ENCODE assay signal across 29 cellular contexts in the genomic region with DNA sequence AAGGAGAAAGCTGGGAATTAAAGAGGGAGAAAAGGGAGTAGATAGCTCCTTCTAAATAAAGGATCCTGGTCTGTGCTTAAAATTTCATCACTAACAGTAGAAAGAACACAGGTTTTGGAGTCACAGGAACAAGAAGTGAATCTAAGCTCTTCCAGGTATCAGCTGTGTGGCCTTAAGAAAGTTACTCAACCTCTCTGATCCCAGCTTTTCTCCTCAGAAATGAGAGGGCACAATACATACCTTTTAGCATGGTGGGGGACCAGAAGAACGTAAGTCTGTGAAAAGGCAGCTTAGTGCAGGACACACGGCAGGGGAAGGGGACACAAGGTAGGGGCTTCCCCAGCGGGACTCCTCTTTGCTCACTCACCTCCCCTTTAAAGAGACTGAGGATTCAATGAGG. TPM values are rescaled to one million over a fixed set of nuclear protein-coding genes. Genes with fewer than 3 reads are reported as not detected.
DNase-seq lines count a peak whose midpoint lies in the region; ATAC-seq, FAIRE-seq and TF ChIP-seq lines count a peak whose summit lies in the region.
"Had no signal": no experiment of that assay in that cellular context is flagged by ENCODE, and none has a peak within 500 bp of the region (broad histone marks: within the 10 kb centered on the region; RNA-seq: fewer than 3 reads in every experiment).

No MANE protein-coding gene starts in this region.

- H2BK15ac ChIP-seq in H1 (ENCODE audit: low read length), result no peak overlapping the region

- no peak overlapping the region for H2AK5ac ChIP-seq in H1 (ENCODE audit: low read depth, low read length)

- peak overlapping the region; percentile 57 for H3K27ac Mint-ChIP-seq in neural crest cell (ENCODE audit: unreplicated experiment)
- H3K27ac Mint-ChIP-seq: CD14-positive monocyte; CD4-positive, alpha-beta memory T cell; CD4-positive, CD25-positive, alpha-beta regulatory T cell; CD8-positive, alpha-beta memory T cell had no signal

- H3K23ac ChIP-seq in H1 (ENCODE audit: insufficient read length), result no peak overlapping the region

- no peak overlapping the region for H2BK5ac ChIP-seq in H1 (ENCODE audit: low read depth, low read length)

- no peak overlapping the region for H3K27ac ChIP-seq in H1 (ENCODE audit: low read depth, low read length)
- no peak overlapping the region for H3K27ac ChIP-seq in MM.1S (ENCODE audit: low read length)
- H3K27ac ChIP-seq in aorta (ENCODE audit: low read depth in 1 of 2, low read length in 2 of 2), result no peak overlapping the region
- H3K27ac ChIP-seq: BLaER1 had no signal

- peaks cover 3% of the 10 kb centered on the region for H3K36me3 Mint-ChIP-seq in neural crest cell (ENCODE audit: low read depth)
- H3K36me3 Mint-ChIP-seq: CD14-positive monocyte; CD4-positive, alpha-beta memory T cell; CD4-positive, CD25-positive, alpha-beta regulatory T cell; CD8-positive, alpha-beta memory T cell had no signal

- H3K9me3 Mint-ChIP-seq in neural crest cell, result no peaks in the 10 kb centered on the region

- H3K18ac ChIP-seq in H1 (ENCODE audit: extremely low read depth, low read length), result no peak overlapping the region

- no peak overlapping the region for H3K56ac ChIP-seq in H1 (replicated peaks; ENCODE audit: insufficient read length, low read depth, low read length)

- no peak overlapping the region for H3K4me3 ChIP-seq in Loucy (ENCODE audit: low read length, poor library complexity, severe bottlenecking)
- H3K4me3 ChIP-seq in H1 (ENCODE audit: extremely low read depth in 1 of 4, insufficient read depth in 2 of 4, low read depth in 3 of 4, low read length in 4 of 4), result no peak overlapping the region
- no peak overlapping the region for H3K4me3 ChIP-seq in MM.1S (ENCODE audit: low read length)
- no peak overlapping the region for H3K4me3 ChIP-seq in aorta (ENCODE audit: low read length in 2 of 2)
- H3K4me3 ChIP-seq: BLaER1, GM12878 had no signal

- POLR2A ChIA-PET in H1 (lab: Charles Lee; ENCODE audit: partially characterized antibody), result no interaction called here

- CTCF ChIA-PET in H1 (lab: Charles Lee; ENCODE audit: partially characterized antibody), result interaction anchor here (0.6 to 1.6 kb wide), 3 partner anchors 10 to 14 kb away, joined by 3 to 4 read pairs (median 4); a partner anchor contains a TSS

- H4K5ac ChIP-seq in H1 (ENCODE audit: insufficient read length, low read depth, low read length), result no peak overlapping the region

- no peak for TF ChIP-seq RAD21 in H1 (IDR thresholded peaks at IDR 0.05 in 1 of 2, conservative IDR thresholded peaks at IDR 0.05 in 1 of 2; ENCODE audit: low read depth in 2 of 2, low read length in 2 of 2)

- no peak overlapping the region for H3K14ac ChIP-seq in H1 (ENCODE audit: insufficient read length)

- no peaks in the 10 kb centered on the region for H3K23me2 ChIP-seq in H1 (ENCODE audit: low read depth, low read length)

- intact Hi-C loops in aorta (cut with DNase I), result no loop called here

- TF ChIP-seq CTCF in Loucy (conservative IDR thresholded peaks at IDR 0.05; ENCODE audit: low read length), result no peak
- no peak for TF ChIP-seq CTCF in H1 (IDR thresholded peaks at IDR 0.05; ENCODE audit: control extremely low read depth in 1 of 3, insufficient read depth in 1 of 3, low read depth in 1 of 3, low read length in 3 of 3)
- no peak for TF ChIP-seq CTCF in neural crest cell (conservative IDR thresholded peaks at IDR 0.05)
- TF ChIP-seq CTCF in MM.1S (IDR thresholded peaks at IDR 0.05; ENCODE audit: low read length), result no peak

- H3K9me3 ChIP-seq in Loucy (ENCODE audit: insufficient read depth, low read depth, low read length) (no peaks in the 10 kb centered on the region), H1 (ENCODE audit: insufficient read depth in 2 of 2, low read depth in 1 of 2, low read length in 1 of 2) (no peaks in the 10 kb centered on the region), MM.1S (replicated peaks; ENCODE audit: insufficient read depth, low read length) (no peaks in the 10 kb centered on the region), aorta (ENCODE audit: control insufficient read depth, low read length) (peaks cover 2% of the 10 kb centered on the region)
- H3K9me3 ChIP-seq: BE2C, BLaER1 had no signal

- peak overlapping the region; percentile 65 for H3K4me2 ChIP-seq in Loucy (ENCODE audit: low read depth, low read length, poor library complexity, severe bottlenecking)
- no peak overlapping the region for H3K4me2 ChIP-seq in H1 (ENCODE audit: insufficient read depth in 1 of 2, low read depth in 2 of 2, low read length in 2 of 2)
- H3K4me2 ChIP-seq in MM.1S (ENCODE audit: low read depth, low read length), result no peak overlapping the region
- H3K4me2 ChIP-seq: BLaER1 had no signal

- H2BK20ac ChIP-seq in H1 (ENCODE audit: low read length), result no peak overlapping the region

- no peaks in the 10 kb centered on the region for H3K9me2 ChIP-seq in Loucy (replicated peaks; ENCODE audit: low read depth, low read length)
- H3K9me2 ChIP-seq in MM.1S (replicated peaks; ENCODE audit: insufficient read depth, low read length), result no peaks in the 10 kb centered on the region

- H3F3A ChIP-seq in Loucy (ENCODE audit: low read depth) (no peaks in the 10 kb centered on the region), MM.1S (ENCODE audit: insufficient read depth, low read length) (no peaks in the 10 kb centered on the region)

- no peak overlapping the region for H4K91ac ChIP-seq in H1 (replicated peaks; ENCODE audit: insufficient read length, low read length)

- WGBS in H1 (ENCODE audit: extremely low coverage in 1 of 2, insufficient coverage in 1 of 2, insufficient read length in 1 of 2, insufficient replicate concordance in 2 of 2, low coverage in 1 of 2, low lambda C conversion rate in 2 of 2, missing lambda C conversion rate in 1 of 2), 2 experiments, result 81% methylated on average over 2 of the region's 3 CpGs; no CpG with 5 or more reads in 1 of the 2 experiments
- 92 to 94% methylated on average over 3 of the region's 3 CpGs for WGBS in aorta, 2 donors

- peaks cover 89% of the 10 kb centered on the region for H3K79me2 ChIP-seq in Loucy (ENCODE audit: insufficient read depth, low read length)
- no peaks in the 10 kb centered on the region for H3K79me2 ChIP-seq in H1 (ENCODE audit: control insufficient read depth in 1 of 2, insufficient read depth in 2 of 2, low read length in 2 of 2)
- no peaks in the 10 kb centered on the region for H3K79me2 ChIP-seq in MM.1S (ENCODE audit: low read length)

- no peak overlapping the region for H4K8ac ChIP-seq in H1 (ENCODE audit: extremely low read depth, insufficient read depth, low read length)

- H3K9ac ChIP-seq in Loucy (ENCODE audit: low read depth, low read length, poor library complexity, severe bottlenecking) (no peak overlapping the region), H1 (replicated peaks in 1 of 4; ENCODE audit: extremely low read depth in 1 of 4, low read depth in 3 of 4, low read length in 3 of 4) (no peak overlapping the region), MM.1S (ENCODE audit: low read length) (no peak overlapping the region)
- H3K9ac ChIP-seq: BLaER1 had no signal

- DNase-seq in H1 (ENCODE audit: low read depth in 1 of 2, low spot score in 2 of 2) (no peak), neural crest cell (ENCODE audit: low read depth, low spot score) (no peak), MM.1S (no peak), HCEC 1CT (no peak), aorta (no peak)
- DNase-seq: 8988T; ACHN; BE2C; C1 segment of cervical spinal cord; CD4-positive, alpha-beta memory T cell; CD4-positive, CD25-positive, alpha-beta regulatory T cell; CD8-positive, alpha-beta memory T cell; COR-L47; DMS 273 treated with DMSO at 0.1 percent for 48 hours; DMS153; DMS53; DMS79; DND-41; EL; GDM1 had no signal

- no peak overlapping the region for H3K4me3 Mint-ChIP-seq in neural crest cell
- H3K4me3 Mint-ChIP-seq: CD14-positive monocyte; CD4-positive, alpha-beta memory T cell; CD4-positive, CD25-positive, alpha-beta regulatory T cell; CD8-positive, alpha-beta memory T cell had no signal

- H3K27me3 ChIP-seq in Loucy (ENCODE audit: insufficient read depth, low read length, poor library complexity, severe bottlenecking) (no peaks in the 10 kb centered on the region), H1 (replicated peaks in 1 of 4; ENCODE audit: control insufficient read depth in 3 of 4, extremely low read depth in 1 of 4, insufficient read depth in 3 of 4, low read length in 3 of 4) (no peaks in the 10 kb centered on the region), MM.1S (replicated peaks; ENCODE audit: insufficient read depth, low read length) (no peaks in the 10 kb centered on the region), aorta (ENCODE audit: control insufficient read depth in 1 of 2, insufficient read depth in 2 of 2, low read length in 1 of 2) (peaks cover 0 to 2% of the 10 kb centered on the region in 2 donors)

- FAIRE-seq in H1 (lab: Jason Lieb, UNC), result no peak
- FAIRE-seq: A204.1, GM12878, GM12892, GM18507, GM19239 had no signal

- H3K36me3 ChIP-seq in Loucy (ENCODE audit: insufficient read depth, low read length) (peaks cover 13% of the 10 kb centered on the region; the same call in 1 of the 2 replicates), H1 (ENCODE audit: control insufficient read depth in 2 of 4, insufficient read depth in 4 of 4, low read length in 3 of 4) (no peaks in the 10 kb centered on the region), MM.1S (replicated peaks; ENCODE audit: insufficient read depth, low read length) (no peaks in the 10 kb centered on the region), aorta (ENCODE audit: control insufficient read depth in 1 of 2, insufficient read depth in 2 of 2, low read length in 1 of 2) (no peaks in the 10 kb centered on the region)
- H3K36me3 ChIP-seq: BE2C, BLaER1 had no signal

- no peak for ATAC-seq in aorta (ENCODE audit: low FRiP score)
- ATAC-seq: GM12878 had no signal

- H4K20me1 ChIP-seq in Loucy (ENCODE audit: insufficient read depth, low read length, poor library complexity, severe bottlenecking), result peaks cover 11% of the 10 kb centered on the region
- H4K20me1 ChIP-seq in H1 (replicated peaks in 1 of 2; ENCODE audit: control insufficient read depth in 1 of 2, insufficient read depth in 2 of 2, low read length in 2 of 2), result no peaks in the 10 kb centered on the region
- H4K20me1 ChIP-seq in MM.1S (ENCODE audit: insufficient read depth, low read length), result no peaks in the 10 kb centered on the region
- H4K20me1 ChIP-seq: BLaER1 had no signal

- no peak for TF ChIP-seq POLR2A in H1 (IDR thresholded peaks at IDR 0.05; ENCODE audit: control extremely low read depth in 1 of 2, low read depth in 2 of 2, low read length in 2 of 2)

- H3K4me1 Mint-ChIP-seq in neural crest cell, result peaks cover 46% of the 10 kb centered on the region
- H3K4me1 Mint-ChIP-seq: CD14-positive monocyte; CD4-positive, alpha-beta memory T cell; CD4-positive, CD25-positive, alpha-beta regulatory T cell; CD8-positive, alpha-beta memory T cell had no signal

- no peak for TF ChIP-seq EP300 in H1 (IDR thresholded peaks at IDR 0.05; ENCODE audit: borderline replicate concordance in 1 of 2, low read depth in 2 of 2, low read length in 2 of 2)

- no peak overlapping the region for H2BK12ac ChIP-seq in H1 (ENCODE audit: low read depth, low read length)

- no peaks in the 10 kb centered on the region; the same call in 1 of the 2 replicates for H3K79me1 ChIP-seq in H1 (ENCODE audit: low read depth, low read length)

- H3K4ac ChIP-seq in H1 (replicated peaks; ENCODE audit: insufficient read length, low read depth, low read length), result no peak overlapping the region

- no peak overlapping the region for H2AFZ ChIP-seq in Loucy (ENCODE audit: low read length)
- H2AFZ ChIP-seq in H1 (ENCODE audit: low read length), result no peak overlapping the region
- H2AFZ ChIP-seq in MM.1S (ENCODE audit: low read length), result no peak overlapping the region

- peaks cover 4% of the 10 kb centered on the region for H3K27me3 Mint-ChIP-seq in neural crest cell (ENCODE audit: low read depth)
- H3K27me3 Mint-ChIP-seq: CD4-positive, CD25-positive, alpha-beta regulatory T cell had no signal

- H3K4me1 ChIP-seq in Loucy (ENCODE audit: insufficient read depth, low read length, poor library complexity, severe bottlenecking) (peaks cover 67% of the 10 kb centered on the region), H1 (replicated peaks in 1 of 4; ENCODE audit: control insufficient read depth in 3 of 4, insufficient read depth in 4 of 4, low read length in 3 of 4) (peaks cover 0 to 11% (median 0%) of the 10 kb centered on the region in 4 experiments; a peak in 3 of 7 replicates), MM.1S (ENCODE audit: low read length) (no peaks in the 10 kb centered on the region), aorta (ENCODE audit: control insufficient read depth in 1 of 2, insufficient read depth in 2 of 2, low read length in 2 of 2) (no peaks in the 10 kb centered on the region)
- H3K4me1 ChIP-seq: BE2C had no signal

- no peak overlapping the region for H2BK120ac ChIP-seq in H1 (replicated peaks; ENCODE audit: low read depth, low read length)

RNA-seq across cellular contexts. Expression of a gene that starts 13.4 kb away (rescaled TPM):
- 2.0 TPM in 2 replicates for total RNA-seq in H1 (2021; fragmentation: NEBNext Ultra II Directional; extraction: Animal tissue kit (Norgen Biotek cat#: 25700))
- 1.1 and 2.2 TPM in 2 replicates for polyA plus RNA-seq in H1 (2011; rRNA removed)
- 2.0 TPM for polyA plus RNA-seq in H1 (2011; cell fraction: cytosol; rRNA removed)
- polyA plus RNA-seq in H1 (2011; cell fraction: nucleus; rRNA removed), result 2.4 TPM
- 0.52 to 0.88 TPM (median 0.61 TPM) in 4 replicates for polyA plus RNA-seq in H1 (2012, experiment 1 of 2)
- polyA plus RNA-seq in H1 (2012, experiment 2 of 2), result 0.35 TPM
- polyA plus RNA-seq in H1 (2013, experiment 1 of 2), result 1.1 TPM
- 1.1 TPM for polyA plus RNA-seq in H1 (2013, experiment 2 of 2)
- 2.0 and 2.5 TPM in 2 replicates for polyA minus RNA-seq in H1 (2011; rRNA and poly(A)+ RNA removed)
- 1.0 TPM for polyA minus RNA-seq in H1 (2011; cell fraction: cytosol; rRNA and poly(A)+ RNA removed)
- polyA minus RNA-seq in H1 (2011; cell fraction: nucleus; rRNA and poly(A)+ RNA removed), result 1.7 TPM
- total RNA-seq in neural crest cell, result 72.4 and 72.8 TPM in 2 replicates
- total RNA-seq in aorta, result 10 to 100 TPM; 10.3 to 27.1 TPM
- polyA plus RNA-seq in aorta, result under 1 TPM; under 0.01 to 0.15 TPM
- total RNA-seq: A673; CD4-positive, alpha-beta memory T cell; CD4-positive, CD25-positive, alpha-beta regulatory T cell; CD8-positive, alpha-beta memory T cell had no signal
- polyA plus RNA-seq: CD14-positive monocyte; CD4-positive, alpha-beta memory T cell; CD4-positive, CD25-positive, alpha-beta regulatory T cell; CD8-positive, alpha-beta memory T cell had no signal
